Comparison of ENCODE assay signal across 9 cellular contexts in the genomic region with DNA sequence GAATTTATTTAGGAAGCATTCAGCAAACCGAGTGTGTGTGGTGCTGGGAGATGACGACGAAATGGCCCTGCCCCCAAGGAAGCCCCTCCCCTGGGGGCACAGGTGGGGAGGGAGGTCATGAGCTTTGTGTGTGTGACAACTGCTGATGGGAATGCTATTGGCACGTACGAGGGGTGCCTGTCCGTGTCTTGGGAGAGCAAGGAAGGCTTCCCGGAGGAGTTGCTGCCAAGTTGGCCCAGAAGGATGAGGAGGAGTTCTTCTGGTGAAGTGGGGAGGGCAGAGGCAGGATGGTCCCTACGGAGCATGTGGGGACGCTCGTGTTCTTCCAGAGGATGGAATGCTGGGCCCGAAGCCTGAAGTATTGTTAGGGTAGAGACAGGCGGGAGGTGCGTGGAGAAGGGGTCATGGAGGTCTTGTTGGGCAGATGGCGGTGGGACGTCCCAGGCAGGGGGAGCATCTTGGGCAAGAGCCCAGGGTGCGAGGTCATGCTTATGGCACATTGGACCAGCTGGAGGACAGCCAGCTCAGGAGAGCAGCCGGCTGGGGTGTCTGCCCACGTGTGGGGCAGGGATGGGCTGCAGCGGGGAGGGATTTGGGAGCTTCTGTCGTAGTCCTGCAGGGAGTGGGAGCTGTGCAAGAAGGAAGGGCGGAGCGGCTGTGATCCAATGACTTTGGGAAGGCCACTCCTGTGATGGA. TPM values are rescaled to one million over a fixed set of nuclear protein-coding genes. Genes with fewer than 3 reads are reported as not detected.
DNase-seq lines count a peak whose midpoint lies in the region; ATAC-seq lines count a peak whose summit lies in the region.
"Had no signal": no experiment of that assay in that cellular context is flagged by ENCODE, and none has a peak within 500 bp of the region (broad histone marks: within the 10 kb centered on the region; RNA-seq: fewer than 3 reads in every experiment).

No MANE protein-coding gene starts in this region.

- ATAC-seq in activated T-helper 17 cell treated with anti-CD3 and anti-CD28 coated beads, Interleukin-2, amount 50 U/mL, for 72 hours (replicated peaks) = no peak
- ATAC-seq in HG02840 (IDR thresholded peaks at IDR 0.05; ENCODE audit: low FRiP score, unreplicated experiment) = no peak

- POLR2A ChIA-PET in activated CD4-positive, alpha-beta T cell treated with anti-CD3 and anti-CD28 coated beads, Interleukin-2, amount 10 ng/mL, durations not matched to agents 7 days and 5 days (lab: Charles Lee) = no interaction called here

- H3K27ac Mint-ChIP-seq in activated CD4-positive, alpha-beta T cell treated with anti-CD3 and anti-CD28 coated beads, Interleukin-2, amount 10 ng/mL, durations not matched to agents 7 days and 5 days = peak overlapping the region; percentile 96
- H3K27ac Mint-ChIP-seq in activated T-helper 17 cell treated with anti-CD3 and anti-CD28 coated beads, Interleukin-2, amount 50 U/mL, for 72 hours = peak overlapping the region; percentile 99
- peak overlapping the region in 5 of 6 donors; percentile 88 to 96 (median 93) for H3K27ac Mint-ChIP-seq in immature natural killer cell

- no peaks in the 10 kb centered on the region for H3K27me3 Mint-ChIP-seq in activated CD4-positive, alpha-beta T cell treated with anti-CD3 and anti-CD28 coated beads, Interleukin-2, amount 10 ng/mL, durations not matched to agents 7 days and 5 days
- no peaks in the 10 kb centered on the region for H3K27me3 Mint-ChIP-seq in activated T-helper 17 cell treated with anti-CD3 and anti-CD28 coated beads, Interleukin-2, amount 50 U/mL, for 72 hours
- H3K27me3 Mint-ChIP-seq in immature natural killer cell (ENCODE audit: low read depth in 3 of 3) = peaks cover 4 to 11% (median 7%) of the 10 kb centered on the region in 3 donors

- H3K4me3 Mint-ChIP-seq in activated CD4-positive, alpha-beta T cell treated with anti-CD3 and anti-CD28 coated beads, Interleukin-2, amount 10 ng/mL, durations not matched to agents 7 days and 5 days = no peak overlapping the region
- peak overlapping the region; percentile 92 for H3K4me3 Mint-ChIP-seq in activated T-helper 17 cell treated with anti-CD3 and anti-CD28 coated beads, Interleukin-2, amount 50 U/mL, for 72 hours
- peak overlapping the region in 3 of 5 donors; percentile 21 to 87 (median 24) for H3K4me3 Mint-ChIP-seq in immature natural killer cell

- H3K27ac ChIP-seq in substantia nigra (ENCODE audit: low read depth, low read length, poor library complexity, severe bottlenecking) = peak overlapping the region; percentile 97

- H3K4me1 Mint-ChIP-seq in activated CD4-positive, alpha-beta T cell treated with anti-CD3 and anti-CD28 coated beads, Interleukin-2, amount 10 ng/mL, durations not matched to agents 7 days and 5 days = peaks cover 55% of the 10 kb centered on the region
- H3K4me1 Mint-ChIP-seq in activated T-helper 17 cell treated with anti-CD3 and anti-CD28 coated beads, Interleukin-2, amount 50 U/mL, for 72 hours = peaks cover 22% of the 10 kb centered on the region
- H3K4me1 Mint-ChIP-seq in immature natural killer cell = peaks cover 53 to 56% of the 10 kb centered on the region in 2 donors

- CTCF ChIA-PET in activated CD4-positive, alpha-beta T cell treated with anti-CD3 and anti-CD28 coated beads, Interleukin-2, amount 10 ng/mL, durations not matched to agents 7 days and 5 days (lab: Charles Lee) = interaction anchor here (0.6 to 2.6 kb wide), 6 partner anchors 10 to 49 kb away, joined by 3 to 12 read pairs (median 4); no protein-coding TSS in a partner anchor

- H3K36me3 Mint-ChIP-seq in activated CD4-positive, alpha-beta T cell treated with anti-CD3 and anti-CD28 coated beads, Interleukin-2, amount 10 ng/mL, durations not matched to agents 7 days and 5 days (ENCODE audit: low read depth) = peaks cover 20% of the 10 kb centered on the region
- peaks cover 30% of the 10 kb centered on the region for H3K36me3 Mint-ChIP-seq in activated T-helper 17 cell treated with anti-CD3 and anti-CD28 coated beads, Interleukin-2, amount 50 U/mL, for 72 hours (ENCODE audit: low read depth)
- H3K36me3 Mint-ChIP-seq in immature natural killer cell = no peaks in the 10 kb centered on the region

- no peak for DNase-seq in activated CD4-positive, alpha-beta T cell treated with anti-CD3 and anti-CD28 coated beads, Interleukin-2, amount 10 ng/mL, durations not matched to agents 7 days and 5 days
- no peak for DNase-seq in activated CD4-positive, alpha-beta T cell treated with anti-CD3 and anti-CD28 coated beads, Interleukin-2, amount 50 U/mL, for 48 hours
- no peak for DNase-seq in immature natural killer cell
- DNase-seq in substantia nigra (lab: John Stamatoyannopoulos, UW) = peak in 1 of 49 donors; percentile 32
- DNase-seq in OCI-M1 (lab: John Stamatoyannopoulos, UW) = no peak
- DNase-seq in NCI-H774 (lab: John Stamatoyannopoulos, UW) = no peak
- DNase-seq: H7 had no signal

- no peaks in the 10 kb centered on the region for H3K9me3 Mint-ChIP-seq in activated CD4-positive, alpha-beta T cell treated with anti-CD3 and anti-CD28 coated beads, Interleukin-2, amount 10 ng/mL, durations not matched to agents 7 days and 5 days
- H3K9me3 Mint-ChIP-seq in activated T-helper 17 cell treated with anti-CD3 and anti-CD28 coated beads, Interleukin-2, amount 50 U/mL, for 72 hours = no peaks in the 10 kb centered on the region
- no peaks in the 10 kb centered on the region for H3K9me3 Mint-ChIP-seq in immature natural killer cell

RNA-seq across cellular contexts. Expression of a gene that starts 46.1 kb away (rescaled TPM):
- total RNA-seq in activated CD4-positive, alpha-beta T cell treated with anti-CD3 and anti-CD28 coated beads, Interleukin-2, amount 10 ng/mL, durations not matched to agents 7 days and 5 days = 10 to 100 TPM; 35.8 to 39.0 TPM
- total RNA-seq in activated T-helper 17 cell treated with anti-CD3 and anti-CD28 coated beads, Interleukin-2, amount 50 U/mL, for 72 hours = 10 to 100 TPM; 28.0 to 32.0 TPM
- 10 to 100 TPM in 2 of 3 donors, 1 to 10 TPM in 1; 8.7 to 22.0 (median 12.5) TPM for polyA plus RNA-seq in immature natural killer cell
